ENCODE assay signal across 20 cellular contexts in genomic region chr1:192767798-192768197, GRCh38.
"Had no signal": no experiment of that assay in that cellular context is flagged by ENCODE, and none has a peak within 500 bp of the region (broad histone marks: within the 10 kb centered on the region; RNA-seq: fewer than 3 reads in every experiment).

No MANE protein-coding gene starts in this region.

- H3K4me3 ChIP-seq: dorsolateral prefrontal cortex, prostate gland, spleen, testis, transverse colon had no signal

- H3K27ac ChIP-seq: dorsolateral prefrontal cortex, parathyroid adenoma, prostate gland, spleen, testis, transverse colon had no signal

- H3K9me3 ChIP-seq: prostate gland, spleen, testis, transverse colon had no signal

- DNase-seq: cortex of kidney; dorsolateral prefrontal cortex; effector CD8-positive, alpha-beta T cell; foreskin melanocyte; head of caudate nucleus; hypothalamus; kidney glomerular epithelial cell; naive thymus-derived CD4-positive, alpha-beta T cell; nephron progenitor cell; spleen; stimulated activated CD4-positive, alpha-beta T cell treated with anti-CD3 and anti-CD28 coated beads, Interleukin-15, amount 100 ng/mL, for 24 hours; stimulated activated CD4-positive, alpha-beta T cell treated with anti-CD3 and anti-CD28 coated beads, Interleukin-1b, Interleukin-23, amount 100 ng/mL, for 48 hours; stimulated activated CD4-positive, alpha-beta T cell treated with anti-CD3 and anti-CD28 coated beads, Interleukin-4, amount 100 ng/mL, for 24 hours; stimulated activated naive B cell treated with anti-CD40 and anti-IgM and Interleukin-4, amounts not matched to agents 10 μg/mL and 1 μg/mL and 100 μg/mL, for 72 hours; stimulated activated naive CD8-positive, alpha-beta T cell treated with anti-CD3 and anti-CD28 coated beads, Interleukin-15, amount 100 ng/mL, for 72 hours; testis; transverse colon had no signal

- H3K4me1 ChIP-seq: prostate gland, spleen, testis, transverse colon had no signal

- H3K27me3 ChIP-seq: dorsolateral prefrontal cortex, testis, transverse colon had no signal

- ATAC-seq: naive thymus-derived CD4-positive, alpha-beta T cell; sciatic nerve; stimulated activated naive B cell treated with anti-CD40 and anti-IgM and Interleukin-4, amounts not matched to agents 10 μg/mL and 1 μg/mL and 100 μg/mL, for 72 hours; stimulated activated naive CD8-positive, alpha-beta T cell treated with anti-CD3 and anti-CD28 coated beads, Interleukin-15, amount 100 ng/mL, for 72 hours had no signal

- H3K36me3 ChIP-seq: prostate gland, spleen, transverse colon had no signal
